8 cellular contexts compared by ENCODE assay signal in genomic region chr7:32892521-32893224, GRCh38. TPM values are rescaled to one million over a fixed set of nuclear protein-coding genes. Genes with fewer than 3 reads are reported as not detected.
DNase-seq lines count a peak whose midpoint lies in the region; ATAC-seq, FAIRE-seq and TF ChIP-seq lines count a peak whose summit lies in the region.

No MANE protein-coding gene starts in this region.

- H3K4me1 Mint-ChIP-seq in CD4-positive, alpha-beta memory T cell: peaks cover 31 to 52% (median 40%) of the 10 kb centered on the region in 4 donors
- peaks cover 49% of the 10 kb centered on the region for H3K4me1 Mint-ChIP-seq in activated B cell treated with CpG ODN at 0.5 μM for 24 hours

- FAIRE-seq in H54 (lab: Jason Lieb, UNC) (peak; percentile 78), kidney (lab: Jason Lieb, UNC) (no peak)

- peak overlapping the region; percentile 99 for H3K27ac ChIP-seq in CD4-positive, alpha-beta memory T cell (ENCODE audit: low read depth, low read length)
- peak overlapping the region; percentile 96 to 99 for H3K27ac ChIP-seq in kidney (ENCODE audit: low read depth in 2 of 2, low read length in 2 of 2)

- H3K36me3 Mint-ChIP-seq in CD4-positive, alpha-beta memory T cell: peaks cover 4 to 18% of the 10 kb centered on the region in 2 donors
- peaks cover 19% of the 10 kb centered on the region for H3K36me3 Mint-ChIP-seq in activated B cell treated with CpG ODN at 0.5 μM for 24 hours (ENCODE audit: low read depth)

- H3K9me3 ChIP-seq in CD4-positive, alpha-beta memory T cell (ENCODE audit: control insufficient read depth in 1 of 2, low read length in 2 of 2): no peaks in the 10 kb centered on the region
- H3K9me3 ChIP-seq in kidney (ENCODE audit: control insufficient read depth in 1 of 2, low read length in 2 of 2): no peaks in the 10 kb centered on the region

- no peaks in the 10 kb centered on the region for H3K36me3 ChIP-seq in CD4-positive, alpha-beta memory T cell (ENCODE audit: insufficient read depth, low read length)
- H3K36me3 ChIP-seq in kidney (ENCODE audit: control insufficient read depth in 1 of 2, insufficient read depth in 2 of 2, low read length in 2 of 2): no peaks in the 10 kb centered on the region

- intact Hi-C loops in CD4-positive, alpha-beta memory T cell (cut with micrococcal nuclease): loop anchor here (1.0 to 2.0 kb wide), 5 partner anchors 13 to 402 kb away; partner anchors contain the start of genes AVL9, LSM5, NT5C3A and RP9
- intact Hi-C loops in activated B cell treated with CpG ODN at 0.5 μM for 24 hours (cut with micrococcal nuclease) (loop anchor here (1.0 to 5.0 kb wide), 10 partner anchors 13 to 402 kb away; partner anchors contain the start of genes AVL9, BBS9, LSM5 and RP9), kidney (cut with DNase I) (no loop called here)

- TF ChIP-seq CTCF in activated B cell treated with CpG ODN at 0.5 μM for 24 hours (IDR thresholded peaks at IDR 0.05) (no peak), kidney (IDR thresholded peaks at IDR 0.05; ENCODE audit: borderline replicate concordance, extremely low read depth, insufficient read depth) (no peak)

- H3K9ac ChIP-seq in kidney (ENCODE audit: low read length in 2 of 2): peak overlapping the region; percentile 81 to 91

- H3K27me3 Mint-ChIP-seq in CD4-positive, alpha-beta memory T cell: no peaks in the 10 kb centered on the region
- H3K27me3 Mint-ChIP-seq in activated B cell treated with CpG ODN at 0.5 μM for 24 hours: no peaks in the 10 kb centered on the region

- peak overlapping the region; percentile 95 to 100 (median 99) for H3K27ac Mint-ChIP-seq in CD4-positive, alpha-beta memory T cell
- H3K27ac Mint-ChIP-seq in activated B cell treated with CpG ODN at 0.5 μM for 24 hours: peak overlapping the region; percentile 97

- H3K27me3 ChIP-seq in CD4-positive, alpha-beta memory T cell (ENCODE audit: insufficient read depth, low read length): no peaks in the 10 kb centered on the region

- H3K4me3 ChIP-seq in CD4-positive, alpha-beta memory T cell (ENCODE audit: low read length in 2 of 2): peak overlapping the region; percentile 80 to 83
- peak overlapping the region; percentile 87 to 89 for H3K4me3 ChIP-seq in kidney (ENCODE audit: low read length in 2 of 2)

- H3K4me1 ChIP-seq in CD4-positive, alpha-beta memory T cell (ENCODE audit: insufficient read depth, low read length): peaks cover 39% of the 10 kb centered on the region
- H3K4me1 ChIP-seq in kidney (ENCODE audit: control insufficient read depth in 1 of 2, insufficient read depth in 1 of 2, low read depth in 1 of 2, low read length in 2 of 2): peaks cover 12 to 15% of the 10 kb centered on the region in 2 donors

- peaks cover 0 to 5% (median 0%) of the 10 kb centered on the region in 8 donors for H3K9me3 Mint-ChIP-seq in CD4-positive, alpha-beta memory T cell
- H3K9me3 Mint-ChIP-seq in activated B cell treated with CpG ODN at 0.5 μM for 24 hours: no peaks in the 10 kb centered on the region

- CTCF ChIA-PET in CD4-positive, alpha-beta memory T cell (lab: Charles Lee; ENCODE audit: partially characterized antibody): interaction anchor here (1.3 to 6.9 kb wide), 8 partner anchors 9 to 171 kb away, joined by 3 to 65 read pairs (median 6); partner anchors contain the start of gene NT5C3A
- CTCF ChIA-PET in activated B cell treated with CpG ODN at 0.5 μM for 24 hours (lab: Charles Lee): interaction anchor here (1.0 to 4.0 kb wide), 3 partner anchors 46 to 216 kb away, joined by 3 to 17 read pairs (median 12); partner anchors contain the start of gene RP9

- H3K4me3 Mint-ChIP-seq in CD4-positive, alpha-beta memory T cell: peak overlapping the region; percentile 92 to 97 (median 94)
- H3K4me3 Mint-ChIP-seq in activated B cell treated with CpG ODN at 0.5 μM for 24 hours: peak overlapping the region; percentile 91

- TF ChIP-seq POLR2A in H54 (IDR thresholded peaks at IDR 0.05; ENCODE audit: low read depth, low read length): peak; percentile 45

- peak; percentile 45 to 69 (median 55) for DNase-seq in CD4-positive, alpha-beta memory T cell
- DNase-seq in H54 (ENCODE audit: insufficient read length, low spot score) (peak; percentile 55), NCI-H1694 (lab: John Stamatoyannopoulos, UW) (peak; percentile 41), activated B cell treated with CpG ODN at 0.5 μM for 24 hours (peak; percentile 45), cerebellar cortex (ENCODE audit: low spot score) (peak; percentile 52), kidney (peak; percentile 77)
- DNase-seq in stimulated activated CD4-positive, alpha-beta T cell treated with anti-CD3 and anti-CD28 coated beads, Interleukin-12 subunit alpha, Interleukin-12 subunit beta, amount 100 ng/mL, for 4 hours: peak; percentile 39

- no peak for ATAC-seq in activated B cell treated with CpG ODN at 0.5 μM for 24 hours (ENCODE audit: low read depth)
- ATAC-seq in GM18873 (IDR thresholded peaks at IDR 0.05; ENCODE audit: low FRiP score, unreplicated experiment): no peak

- POLR2A ChIA-PET in CD4-positive, alpha-beta memory T cell (lab: Charles Lee; ENCODE audit: partially characterized antibody): interaction anchor here (0.6 to 7.8 kb wide), 17 partner anchors 9 to 402 kb away, joined by 3 to 111 read pairs (median 16); partner anchors contain the start of genes AVL9, LSM5, NT5C3A and RP9
- POLR2A ChIA-PET in activated B cell treated with CpG ODN at 0.5 μM for 24 hours (lab: Charles Lee): interaction anchor here (0.8 to 4.0 kb wide), 17 partner anchors 9 to 403 kb away, joined by 3 to 35 read pairs (median 8); partner anchors contain the start of genes AVL9, LSM5, NT5C3A and RP9

RNA-seq across cellular contexts. Expression of gene KBTBD2, which starts 1.1 kb away (rescaled TPM):
- 10 to 100 TPM; 61.5 to 64.3 TPM for total RNA-seq in CD4-positive, alpha-beta memory T cell
- polyA plus RNA-seq in CD4-positive, alpha-beta memory T cell: 10 to 100 TPM; 27.4 to 39.0 TPM
- 35.2 and 39.7 TPM in 2 replicates for total RNA-seq in activated B cell treated with CpG ODN at 0.5 μM for 24 hours
- 34.0 TPM for total RNA-seq in kidney
- polyA plus RNA-seq in kidney (ENCODE audit: insufficient read depth, low read depth, low replicate concordance): 12.1 TPM
